ENCODE assay signal across 10 cellular contexts in the genomic region with DNA sequence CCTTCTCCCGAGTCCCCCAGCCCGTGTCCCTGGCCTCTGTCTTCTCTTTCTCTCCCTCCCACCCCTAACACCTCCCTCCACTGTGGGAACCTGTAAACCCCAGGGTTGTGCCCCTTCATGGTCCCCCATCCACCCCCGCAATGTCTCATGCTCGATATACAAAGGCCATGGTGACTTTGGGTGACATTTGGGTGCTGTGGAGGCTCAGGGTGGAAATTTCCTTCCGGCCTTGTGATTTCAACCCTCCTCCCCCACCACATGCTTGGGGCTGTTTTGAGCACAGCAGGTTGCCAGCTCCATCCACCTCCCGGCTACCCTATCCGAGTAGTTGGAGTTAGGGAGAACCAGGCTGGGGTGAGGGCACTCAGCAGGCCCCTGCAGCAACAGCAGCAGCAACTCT. TPM values are rescaled to one million over a fixed set of nuclear protein-coding genes. Genes with fewer than 3 reads are reported as not detected.
A peak's percentile ranks its signal among the peaks of the same experiment; 100 is the strongest.
DNase-seq lines count a peak whose midpoint lies in the region; ATAC-seq, FAIRE-seq and TF ChIP-seq lines count a peak whose summit lies in the region.
"Had no signal": no experiment of that assay in that cellular context is flagged by ENCODE, and none has a peak within 500 bp of the region (broad histone marks: within the 10 kb centered on the region; RNA-seq: fewer than 3 reads in every experiment).

No MANE protein-coding gene starts in this region.

- H3K36me3 Mint-ChIP-seq in activated CD8-positive, alpha-beta T cell treated with anti-CD3 and anti-CD28 coated beads for 36 hours (ENCODE audit: low read depth) = peaks cover 81% of the 10 kb centered on the region
- H3K36me3 Mint-ChIP-seq in central memory CD8-positive, alpha-beta T cell (ENCODE audit: insufficient read depth) = peaks cover 34% of the 10 kb centered on the region

- H3K27me3 Mint-ChIP-seq in activated CD8-positive, alpha-beta T cell treated with anti-CD3 and anti-CD28 coated beads for 36 hours = no peaks in the 10 kb centered on the region
- H3K27me3 Mint-ChIP-seq in central memory CD8-positive, alpha-beta T cell = no peaks in the 10 kb centered on the region

- POLR2A ChIA-PET in activated CD8-positive, alpha-beta T cell treated with anti-CD3 and anti-CD28 coated beads for 36 hours (lab: Charles Lee) = interaction anchor here (2.0 to 4.8 kb wide), 2 partner anchors 25 to 79 kb away, joined by 13 to 47 read pairs; no protein-coding TSS in a partner anchor

- FAIRE-seq in GM18507 (lab: Jason Lieb, UNC) = peak; percentile 93

- DNase-seq in GM18507 (ENCODE audit: extremely low spot score, insufficient read length, low read depth) (no peak), AML-193 (lab: John Stamatoyannopoulos, UW) (no peak), NCI-H510A treated with DMSO at 0.1 percent for 48 hours (lab: John Stamatoyannopoulos, UW) (no peak), NCI-H2029 (lab: John Stamatoyannopoulos, UW) (no peak)
- peak; percentile 95 for DNase-seq in activated CD8-positive, alpha-beta T cell treated with anti-CD3 and anti-CD28 coated beads for 36 hours
- DNase-seq in central memory CD8-positive, alpha-beta T cell (ENCODE audit: low spot score in 2 of 2) = no peak
- DNase-seq in stimulated activated CD8-positive, alpha-beta memory T cell treated with anti-CD3 and anti-CD28 coated beads, Interleukin-12 subunit alpha, Interleukin-12 subunit beta, amount 100 ng/mL, for 1 hour (ENCODE audit: low read depth) = peak; percentile 15
- DNase-seq: brain microvascular endothelial cell, MM.1S had no signal

- peak; percentile 75 for ATAC-seq in activated CD8-positive, alpha-beta T cell treated with anti-CD3 and anti-CD28 coated beads for 36 hours
- ATAC-seq in central memory CD8-positive, alpha-beta T cell (replicated peaks; ENCODE audit: extremely low read depth, poor library complexity, severe bottlenecking) = no peak
- no peak for ATAC-seq in GM18867 (IDR thresholded peaks at IDR 0.05; ENCODE audit: unreplicated experiment)

- H3K4me3 Mint-ChIP-seq in activated CD8-positive, alpha-beta T cell treated with anti-CD3 and anti-CD28 coated beads for 36 hours = peak overlapping the region; percentile 37
- H3K4me3 Mint-ChIP-seq in central memory CD8-positive, alpha-beta T cell = peak overlapping the region; percentile 51

- peaks cover 83% of the 10 kb centered on the region for H3K4me1 Mint-ChIP-seq in activated CD8-positive, alpha-beta T cell treated with anti-CD3 and anti-CD28 coated beads for 36 hours (ENCODE audit: low read depth)
- H3K4me1 Mint-ChIP-seq in central memory CD8-positive, alpha-beta T cell = peaks cover 60% of the 10 kb centered on the region

- peak overlapping the region; percentile 87 for H3K27ac Mint-ChIP-seq in activated CD8-positive, alpha-beta T cell treated with anti-CD3 and anti-CD28 coated beads for 36 hours
- H3K27ac Mint-ChIP-seq in central memory CD8-positive, alpha-beta T cell (ENCODE audit: low read depth) = peak overlapping the region; percentile 92

- intact Hi-C loops in activated CD8-positive, alpha-beta T cell treated with anti-CD3 and anti-CD28 coated beads for 36 hours (cut with micrococcal nuclease) = no loop called here

- TF ChIP-seq CTCF in activated CD8-positive, alpha-beta T cell treated with anti-CD3 and anti-CD28 coated beads for 36 hours (IDR thresholded peaks at IDR 0.05) = no peak

- CTCF ChIA-PET in activated CD8-positive, alpha-beta T cell treated with anti-CD3 and anti-CD28 coated beads for 36 hours (lab: Charles Lee) = interaction anchor here (13.5 kb wide), 1 partner anchor 81 kb away, joined by 395 read pairs; no protein-coding TSS in a partner anchor

- H3K9me3 Mint-ChIP-seq in activated CD8-positive, alpha-beta T cell treated with anti-CD3 and anti-CD28 coated beads for 36 hours = no peaks in the 10 kb centered on the region
- no peaks in the 10 kb centered on the region for H3K9me3 Mint-ChIP-seq in central memory CD8-positive, alpha-beta T cell

RNA-seq across cellular contexts. Expression of a gene that starts 25.7 kb away (rescaled TPM):
- 10 to 100 TPM; 28.1 to 30.7 TPM for total RNA-seq in activated CD8-positive, alpha-beta T cell treated with anti-CD3 and anti-CD28 coated beads for 36 hours

RNA-seq across cellular contexts. Expression of a gene that starts 37.3 kb away (rescaled TPM):
- total RNA-seq in activated CD8-positive, alpha-beta T cell treated with anti-CD3 and anti-CD28 coated beads for 36 hours = 100 to 1,000 TPM; 173 to 191 TPM

Comparison
In these comparisons a context has a peak if more than half of its experiments do, and no peak if none do; other contexts are left out.
1. DNase-seq: peak in activated CD8-positive, alpha-beta T cell treated with anti-CD3 and anti-CD28 coated beads for 36 hours (single experiment) and stimulated activated CD8-positive, alpha-beta memory T cell treated with anti-CD3 and anti-CD28 coated beads, Interleukin-12 subunit alpha, Interleukin-12 subunit beta, amount 100 ng/mL, for 1 hour (single experiment); none in GM18507 (single experiment), central memory CD8-positive, alpha-beta T cell (0 of 2), AML-193 (0 of 2), NCI-H510A treated with DMSO at 0.1 percent for 48 hours (single experiment) and NCI-H2029 (single experiment).